34 cellular contexts compared by ENCODE assay signal in genomic region chr21:42362700-42363099, GRCh38. TPM values are rescaled to one million over a fixed set of nuclear protein-coding genes. Genes with fewer than 3 reads are reported as not detected.
"Had no signal": no experiment of that assay in that cellular context is flagged by ENCODE, and none has a peak within 500 bp of the region (broad histone marks: within the 10 kb centered on the region; RNA-seq: fewer than 3 reads in every experiment).

No MANE protein-coding gene starts in this region.

- H3K4me3 ChIP-seq: adrenal gland, ascending aorta, gastroesophageal sphincter, left lung, lower lobe of right lung, right lobe of liver, uterus had no signal

- DNase-seq: activated CD4-positive, alpha-beta T cell treated with anti-CD3 and anti-CD28 coated beads for 48 hours; activated CD4-positive, alpha-beta T cell treated with anti-CD3 and anti-CD28 coated beads, Interleukin-2, amount 50 U/mL, for 48 hours; activated CD8-positive, alpha-beta memory T cell treated with anti-CD3 and anti-CD28 coated beads, Interleukin-2, amount 50 U/mL, for 4 hours; activated effector memory CD4-positive, alpha-beta T cell treated with anti-CD3 and anti-CD28 coated beads, Interleukin-2, amount 50 U/mL, for 16 hours; activated naive CD4-positive, alpha-beta T cell treated with anti-CD3 and anti-CD28 coated beads for 36 hours; activated naive CD8-positive, alpha-beta T cell treated with anti-CD3 and anti-CD28 coated beads for 36 hours; activated T-cell treated with anti-CD3 and anti-CD28 coated beads, Interleukin-2, amount 50 U/mL, for 1 hour; adrenal gland; caudate nucleus; cortex of kidney; hippocampal formation; left lung; lower lobe of right lung; mesendoderm; stimulated activated CD4-positive, alpha-beta T cell treated with anti-CD3 and anti-CD28 coated beads, Interleukin-2, amount 100 ng/mL, for 48 hours; stimulated activated naive CD4-positive, alpha-beta T cell treated with Interleukin-2 at 50 U/mL for 16 hours; uterus had no signal

- ATAC-seq: gastroesophageal sphincter; left lung; lower lobe of right lung; natural killer cell treated with Interleukin-12 subunit alpha and Interleukin-12 subunit beta and Interleukin-15 and Interleukin-18, amount 100 ng/mL, for 72 hours; right lobe of liver had no signal

- H3K27ac ChIP-seq: adrenal gland, ascending aorta, gastroesophageal sphincter, left lung, lower lobe of right lung, right lobe of liver, uterus had no signal

- H3K36me3 ChIP-seq: adrenal gland, ascending aorta, gastroesophageal sphincter, left lung, lower lobe of right lung, right lobe of liver, uterus had no signal

- H3K4me1 ChIP-seq: adrenal gland, ascending aorta, gastroesophageal sphincter, left lung, lower lobe of right lung, right lobe of liver, uterus had no signal

- H3K9me3 ChIP-seq: adrenal gland, ascending aorta, right lobe of liver, uterus had no signal

- H3K27me3 ChIP-seq: ascending aorta, right lobe of liver, uterus had no signal

RNA-seq across cellular contexts. Expression of gene TFF1, which starts 3.6 kb away (rescaled TPM):
- total RNA-seq: activated CD8-positive, alpha-beta memory T cell treated with anti-CD3 and anti-CD28 coated beads for 36 hours; activated naive CD4-positive, alpha-beta T cell treated with anti-CD3 and anti-CD28 coated beads for 36 hours; activated naive CD8-positive, alpha-beta T cell treated with anti-CD3 and anti-CD28 coated beads for 36 hours; activated T-helper 1 cell treated with anti-CD3 and anti-CD28 coated beads, Interleukin-12 subunit alpha, Interleukin-12 subunit beta, Interleukin-2, Interleukin-4 antibody, amounts not matched to agents 30 ng/mL and 10 ng/mL and 1 ng/mL, durations not matched to agents 14 hours and 24 hours and 36 hours; ascending aorta; chondrocyte; endothelial cell of umbilical vein; fibroblast of lung; fibroblast of villous mesenchyme; gastroesophageal sphincter; left lung; lower lobe of right lung; mononuclear cell; myocyte; natural killer cell treated with Interleukin-12 subunit alpha and Interleukin-12 subunit beta and Interleukin-15 and Interleukin-18, amount 100 ng/mL, for 72 hours; osteoblast; posterior vena cava; right lobe of liver; skeletal muscle tissue; temporal lobe; uterus had no signal
- polyA plus RNA-seq: endothelial cell of umbilical vein, fibroblast of lung, keratinocyte had no signal

RNA-seq across cellular contexts. Expression of gene TFF2, which starts 11.9 kb away (rescaled TPM):
- total RNA-seq: activated CD8-positive, alpha-beta memory T cell treated with anti-CD3 and anti-CD28 coated beads for 36 hours; activated naive CD4-positive, alpha-beta T cell treated with anti-CD3 and anti-CD28 coated beads for 36 hours; activated naive CD8-positive, alpha-beta T cell treated with anti-CD3 and anti-CD28 coated beads for 36 hours; activated T-helper 1 cell treated with anti-CD3 and anti-CD28 coated beads, Interleukin-12 subunit alpha, Interleukin-12 subunit beta, Interleukin-2, Interleukin-4 antibody, amounts not matched to agents 30 ng/mL and 10 ng/mL and 1 ng/mL, durations not matched to agents 14 hours and 24 hours and 36 hours; adrenal gland; ascending aorta; chondrocyte; endothelial cell of umbilical vein; fibroblast of lung; fibroblast of villous mesenchyme; gastroesophageal sphincter; left lung; lower lobe of right lung; mononuclear cell; myocyte; natural killer cell treated with Interleukin-12 subunit alpha and Interleukin-12 subunit beta and Interleukin-15 and Interleukin-18, amount 100 ng/mL, for 72 hours; osteoblast; posterior vena cava; skeletal muscle tissue; temporal lobe; uterus had no signal
- polyA plus RNA-seq: endothelial cell of umbilical vein, fibroblast of lung, keratinocyte had no signal

RNA-seq across cellular contexts. Expression of gene TMPRSS3, which starts 33.2 kb away (rescaled TPM):
- total RNA-seq: ascending aorta, chondrocyte, endothelial cell of umbilical vein, fibroblast of lung, fibroblast of villous mesenchyme, myocyte, osteoblast, posterior vena cava, skeletal muscle tissue, temporal lobe had no signal
- polyA plus RNA-seq: endothelial cell of umbilical vein, fibroblast of lung, keratinocyte had no signal

RNA-seq across cellular contexts. Expression of gene UBASH3A, which starts 41.0 kb away (rescaled TPM):
- total RNA-seq: chondrocyte, endothelial cell of umbilical vein, fibroblast of lung, fibroblast of villous mesenchyme, myocyte, osteoblast, temporal lobe had no signal
- polyA plus RNA-seq: endothelial cell of umbilical vein, fibroblast of lung, keratinocyte had no signal

RNA-seq across cellular contexts. Expression of gene TFF3, which starts 47.5 kb away (rescaled TPM):
- total RNA-seq: activated CD8-positive, alpha-beta memory T cell treated with anti-CD3 and anti-CD28 coated beads for 36 hours; activated naive CD4-positive, alpha-beta T cell treated with anti-CD3 and anti-CD28 coated beads for 36 hours; activated naive CD8-positive, alpha-beta T cell treated with anti-CD3 and anti-CD28 coated beads for 36 hours; activated T-helper 1 cell treated with anti-CD3 and anti-CD28 coated beads, Interleukin-12 subunit alpha, Interleukin-12 subunit beta, Interleukin-2, Interleukin-4 antibody, amounts not matched to agents 30 ng/mL and 10 ng/mL and 1 ng/mL, durations not matched to agents 14 hours and 24 hours and 36 hours; ascending aorta; fibroblast of lung; fibroblast of villous mesenchyme; mononuclear cell; natural killer cell treated with Interleukin-12 subunit alpha and Interleukin-12 subunit beta and Interleukin-15 and Interleukin-18, amount 100 ng/mL, for 72 hours; osteoblast; temporal lobe had no signal
- polyA plus RNA-seq: fibroblast of lung, keratinocyte had no signal
